Comparison of ENCODE assay signal across 20 cellular contexts in the genomic region with DNA sequence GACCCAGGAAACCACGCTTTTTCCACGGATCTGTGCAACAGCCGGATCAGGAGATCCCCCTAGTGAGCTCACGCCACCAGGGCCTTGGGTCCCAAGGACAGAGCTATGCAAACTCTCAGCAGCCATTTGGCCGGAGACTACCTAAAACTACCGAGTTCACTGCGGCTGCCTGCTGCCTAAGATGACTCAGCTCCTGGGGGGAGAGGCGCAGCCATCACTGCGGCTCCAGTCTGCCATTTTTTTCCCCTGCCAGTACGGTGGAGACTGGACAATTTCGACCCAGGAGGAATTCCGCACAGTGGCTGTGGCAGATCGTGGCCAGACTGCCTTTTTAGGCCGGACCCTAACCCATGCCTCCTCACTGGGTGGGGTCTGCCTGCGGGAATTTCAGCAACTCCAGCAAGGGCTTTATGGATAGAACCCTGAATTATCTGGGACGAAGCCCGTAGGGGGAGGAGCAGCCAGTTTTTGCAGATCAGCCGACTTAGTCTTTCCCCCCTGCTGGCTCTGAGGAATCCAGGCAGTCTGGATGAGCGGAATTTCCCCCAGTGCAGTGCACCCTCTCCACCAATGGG.
DNase-seq lines count a peak whose midpoint lies in the region; ATAC-seq, FAIRE-seq and TF ChIP-seq lines count a peak whose summit lies in the region.
"Had no signal": no experiment of that assay in that cellular context is flagged by ENCODE, and none has a peak within 500 bp of the region (broad histone marks: within the 10 kb centered on the region; RNA-seq: fewer than 3 reads in every experiment).

No MANE protein-coding gene starts in this region.

- no peak for TF ChIP-seq CTCF in K562 (IDR thresholded peaks at IDR 0.05 in 2 of 3, conservative IDR thresholded peaks at IDR 0.05 in 1 of 3; ENCODE audit: insufficient read depth in 2 of 3, low read depth in 1 of 3, low read length in 3 of 3)
- TF ChIP-seq CTCF in kidney (IDR thresholded peaks at IDR 0.05; ENCODE audit: borderline replicate concordance, extremely low read depth, insufficient read depth) = no peak
- no peak for TF ChIP-seq CTCF in testis (IDR thresholded peaks at IDR 0.05)
- no peak for TF ChIP-seq CTCF in heart right ventricle (IDR thresholded peaks at IDR 0.05)

- WGBS in K562 (ENCODE audit: insufficient coverage, low coverage, missing lambda C conversion rate) = 3% methylated on average over 19 of the region's 19 CpGs
- 67 to 79% methylated on average over 13 to 19 of the region's 19 CpGs for WGBS in testis, 2 donors
- WGBS in heart right ventricle, 2 donors = 93 to 95% methylated on average over 19 of the region's 19 CpGs

- H3K9me3 ChIP-seq in K562 (replicated peaks; ENCODE audit: control insufficient read depth, insufficient read depth, low read depth, low read length) = 0 out of 2 replicates have a peak, but pooled peaks cover 2% of the 10 kb centered on the region
- H3K9me3 ChIP-seq in kidney (ENCODE audit: control insufficient read depth in 1 of 2, low read length in 2 of 2) = no peaks in the 10 kb centered on the region
- H3K9me3 ChIP-seq in testis = no peaks in the 10 kb centered on the region
- peaks cover 0 to 12% (median 0%) of the 10 kb centered on the region in 11 donors for H3K9me3 ChIP-seq in heart right ventricle

- CTCF ChIA-PET in K562 (lab: Yijun Ruan, JAX; ENCODE audit: low intra/inter-chr PET ratio) = no interaction called here

- no peak for TF ChIP-seq EP300 in K562 (IDR thresholded peaks at IDR 0.05; ENCODE audit: low read length)

- ATAC-seq in K562 (peak; percentile 78), heart right ventricle (no peak), GM18867 (IDR thresholded peaks at IDR 0.05; ENCODE audit: unreplicated experiment) (no peak)

- H3K4me1 ChIP-seq in K562 (replicated peaks in 1 of 2; ENCODE audit: control insufficient read depth in 2 of 2, insufficient read depth in 2 of 2, low read length in 2 of 2) (no peaks in the 10 kb centered on the region), kidney (ENCODE audit: control insufficient read depth in 1 of 2, insufficient read depth in 1 of 2, low read depth in 1 of 2, low read length in 2 of 2) (no peaks in the 10 kb centered on the region), testis (no peaks in the 10 kb centered on the region), heart right ventricle (no peaks in the 10 kb centered on the region)

- POLR2A ChIA-PET in K562 (lab: Yijun Ruan, JAX) = no interaction called here

- H3K36me3 ChIP-seq in K562 (ENCODE audit: control insufficient read depth, insufficient read depth, low read length) (no peaks in the 10 kb centered on the region), kidney (ENCODE audit: control insufficient read depth in 1 of 2, insufficient read depth in 2 of 2, low read length in 2 of 2) (no peaks in the 10 kb centered on the region), testis (ENCODE audit: low read depth, missing control alignments) (no peaks in the 10 kb centered on the region), heart right ventricle (no peaks in the 10 kb centered on the region)

- H3K79me2 ChIP-seq in K562 (ENCODE audit: control insufficient read depth, insufficient read depth, low read length) = no peaks in the 10 kb centered on the region

- TF ChIP-seq RAD21 in K562 (CRISPR knock-in tag; conservative IDR thresholded peaks at IDR 0.05 in 1 of 2, IDR thresholded peaks at IDR 0.05 in 1 of 2) = no peak

- H3K9me1 ChIP-seq in K562 (ENCODE audit: control insufficient read depth, insufficient read depth, low read length) = no peaks in the 10 kb centered on the region

- H3K9ac ChIP-seq in K562 (ENCODE audit: insufficient read depth in 1 of 2, low read depth in 2 of 2, low read length in 2 of 2) = no peak overlapping the region; a peak in 1 of 4 replicates
- H3K9ac ChIP-seq in kidney (ENCODE audit: low read length in 2 of 2) = no peak overlapping the region
- H3K9ac ChIP-seq: GM23248 had no signal

- H2AFZ ChIP-seq in K562 (ENCODE audit: low read depth, low read length) = peak overlapping the region; percentile 74
- H2AFZ ChIP-seq: GM23248 had no signal

- in situ Hi-C loops in K562 (cut with MboI) = no loop called here

- peak overlapping the region; percentile 38 for H3K4me2 ChIP-seq in K562 (ENCODE audit: insufficient read depth, low read length)

- FAIRE-seq in K562 (lab: Jason Lieb, UNC) = no peak
- FAIRE-seq in kidney (lab: Jason Lieb, UNC) = no peak
- FAIRE-seq: GM12891, GM18507, H54 had no signal

- H3K27me3 ChIP-seq in K562 (ENCODE audit: control insufficient read depth in 2 of 2, insufficient read depth in 2 of 2, low read length in 2 of 2) (no peaks in the 10 kb centered on the region), testis (no peaks in the 10 kb centered on the region), heart right ventricle (no peaks in the 10 kb centered on the region)

- DNase-seq in RPMI7951 (ENCODE audit: low read depth) (peak; percentile 29), K562 (ENCODE audit: extremely low read depth in 1 of 4, low spot score in 3 of 4) (peak in 2 of 4 experiments; percentile 13 to 14), kidney (peak; percentile 48), testis (no peak), heart right ventricle (no peak), NCI-H1417 treated with DMSO at 0.1 percent for 48 hours (lab: John Stamatoyannopoulos, UW) (no peak), nucleus accumbens (lab: John Stamatoyannopoulos, UW) (no peak)
- DNase-seq: C1 segment of cervical spinal cord; Calu3; CD4-positive, alpha-beta memory T cell; COR-L47; DMS53; DMS79 treated with DMSO at 0.1 percent for 48 hours; GF-D8; GM23248; HCEC 1CT had no signal

- intact Hi-C loops in K562 (cut with micrococcal nuclease) (no loop called here), kidney (cut with DNase I) (no loop called here), testis (cut with DNase I; ENCODE audit: low total_unique reads) (no loop called here), heart right ventricle (cut with DNase I) (no loop called here)

- H3K27ac ChIP-seq in K562 (ENCODE audit: extremely low read depth, low read depth, low read length) (no peak overlapping the region), kidney (ENCODE audit: low read depth in 2 of 2, low read length in 2 of 2) (no peak overlapping the region), testis (no peak overlapping the region), heart right ventricle (no peak overlapping the region)
- H3K27ac ChIP-seq: GM23248 had no signal

- H4K20me1 ChIP-seq in K562 (replicated peaks; ENCODE audit: control insufficient read depth, insufficient read depth, low read length) = no peaks in the 10 kb centered on the region

- BruUV-seq in K562 (replicated peaks; lab: Mats Ljungman, UMichigan) = no TSS peak

- no peak overlapping the region for H3K4me3 ChIP-seq in K562
- no peak overlapping the region for H3K4me3 ChIP-seq in kidney (ENCODE audit: low read length in 2 of 2)
- H3K4me3 ChIP-seq in testis = peak overlapping the region; percentile 17 to 39
- H3K4me3 ChIP-seq in heart right ventricle = no peak overlapping the region
- H3K4me3 ChIP-seq: GM23248 had no signal

- TF ChIP-seq POLR2A in K562 (conservative IDR thresholded peaks at IDR 0.05) = no peak
- no peak for TF ChIP-seq POLR2A in testis (IDR thresholded peaks at IDR 0.05)

TF ChIP-seq in K562, 482 proteins besides CTCF, POLR2A, EP300 and RAD21 (continues in another document):
- 0 out of 2 replicates have a peak, but pooled peaks have one; percentile 15 for TF ChIP-seq RBFOX2 (IDR thresholded peaks at IDR 0.05; ENCODE audit: low read depth, low read length)
- peak; percentile 44; the same call in 1 of the 2 replicates for TF ChIP-seq MAFG (tag; conservative IDR thresholded peaks at IDR 0.05)
- no peak for TF ChIP-seq ZSCAN29 (IDR thresholded peaks at IDR 0.05)
- no peak for TF ChIP-seq ZNF583 (CRISPR knock-in tag; IDR thresholded peaks at IDR 0.05)
- TF ChIP-seq HSF4 (CRISPR knock-in tag; IDR thresholded peaks at IDR 0.05; ENCODE audit: borderline replicate concordance) = no peak
- TF ChIP-seq MXI1 (IDR thresholded peaks at IDR 0.05; ENCODE audit: low read depth, low read length) = no peak
- TF ChIP-seq AFF4 (CRISPR knock-in tag; IDR thresholded peaks at IDR 0.05) = no peak
- 0 out of 2 replicates have a peak, but pooled peaks have one; percentile 8 for TF ChIP-seq C11orf30 (IDR thresholded peaks at IDR 0.05; ENCODE audit: low read depth)
- peak in 2 of 3 experiments; percentile 32 to 74 for TF ChIP-seq YY1 (IDR thresholded peaks at IDR 0.05; ENCODE audit: borderline replicate concordance in 1 of 3, control insufficient read depth in 1 of 3, extremely low read depth in 1 of 3, insufficient read depth in 3 of 3, insufficient read length in 1 of 3, insufficient replicate concordance in 2 of 3, low read depth in 1 of 3, low read length in 2 of 3)
- TF ChIP-seq JUND (IDR thresholded peaks at IDR 0.05; ENCODE audit: borderline replicate concordance, low read depth, low read length) = 0 out of 2 replicates have a peak, but pooled peaks have one; percentile 17
- no peak for TF ChIP-seq JUND (tag; IDR thresholded peaks at IDR 0.05; ENCODE audit: borderline replicate concordance, low read depth, low read length)
- no peak for TF ChIP-seq SRSF1 (IDR thresholded peaks at IDR 0.05; ENCODE audit: low read depth, low read length)

Comparison
In these comparisons a context has a peak if more than half of its experiments do, and no peak if none do; other contexts are left out.
1. DNase-seq: peak in RPMI7951 (single experiment) and kidney (single experiment); none in testis (single experiment), heart right ventricle (0 of 2), NCI-H1417 treated with DMSO at 0.1 percent for 48 hours (single experiment) and nucleus accumbens (0 of 56).
2. H3K4me3 ChIP-seq: peak in testis (2 of 2); none in K562 (single experiment), kidney (0 of 2) and heart right ventricle (0 of 10).